Comparison of ENCODE assay signal across 1 cellular context in the genomic region with DNA sequence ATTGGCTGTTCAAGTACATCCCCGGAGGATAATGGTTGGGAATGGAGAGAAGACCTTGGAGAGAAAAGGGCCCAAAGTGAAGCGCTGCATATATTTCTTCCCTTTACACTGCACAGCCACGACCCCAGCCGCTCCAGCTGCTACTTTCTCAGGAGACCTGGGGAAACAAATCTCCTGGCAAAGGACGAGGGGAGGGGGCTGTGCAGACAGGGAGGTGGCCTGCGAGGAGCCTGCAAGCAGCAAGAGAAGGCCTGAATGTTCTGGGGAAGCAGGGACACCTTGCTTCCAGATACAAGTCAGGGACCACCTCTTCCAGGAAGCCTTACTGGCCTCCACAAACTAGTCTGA.
A peak's percentile ranks its signal among the peaks of the same experiment; 100 is the strongest.
TF ChIP-seq lines count a peak whose summit lies in the region.

No MANE protein-coding gene starts in this region.

TF ChIP-seq in H1, 55 proteins besides CTCF, POLR2A, EP300 and RAD21:
- TF ChIP-seq BCL11A (IDR thresholded peaks at IDR 0.05; ENCODE audit: low read depth in 2 of 2, low read length in 2 of 2) = no peak
- TF ChIP-seq RBBP5 (IDR thresholded peaks at IDR 0.05; ENCODE audit: borderline replicate concordance, low read depth, low read length) = 0 out of 2 replicates have a peak, but pooled peaks have one; percentile 16
- no peak for TF ChIP-seq EGR1 (IDR thresholded peaks at IDR 0.05; ENCODE audit: borderline replicate concordance, low read depth, low read length)
- TF ChIP-seq RNF2 (IDR thresholded peaks at IDR 0.05; ENCODE audit: borderline replicate concordance, low read depth, low read length, missing control alignments, poor library complexity, severe bottlenecking) = no peak
- TF ChIP-seq SAP30 (IDR thresholded peaks at IDR 0.05; ENCODE audit: insufficient read depth, insufficient replicate concordance, low read length) = no peak
- no peak for TF ChIP-seq TEAD4 (IDR thresholded peaks at IDR 0.05; ENCODE audit: low read depth, low read length)
